ENCODE assay signal across 1 cellular context in genomic region chr10:98368644-98369043, GRCh38.
A peak's percentile ranks its signal among the peaks of the same experiment; 100 is the strongest.
TF ChIP-seq lines count a peak whose summit lies in the region.

No MANE protein-coding gene starts in this region.

TF ChIP-seq in HepG2, 621 proteins besides CTCF, POLR2A, EP300 and RAD21:
- TF ChIP-seq BCLAF1 (IDR thresholded peaks at IDR 0.05) (no peak), BCL3 (CRISPR knock-in tag; IDR thresholded peaks at IDR 0.05) (no peak), MIXL1 (CRISPR knock-in tag; IDR thresholded peaks at IDR 0.05) (no peak), ZNF12 (CRISPR knock-in tag; IDR thresholded peaks at IDR 0.05) (peak; percentile 92), SP4 (CRISPR knock-in tag; IDR thresholded peaks at IDR 0.05) (no peak), HNRNPUL1 (IDR thresholded peaks at IDR 0.05; ENCODE audit: low read depth, low read length) (no peak), ATF4 (CRISPR knock-in tag; IDR thresholded peaks at IDR 0.05) (no peak)
